In genomic region chr7:449249-450019, GRCh38 we compare ENCODE assay signal across 17 cellular contexts.
A peak's percentile ranks its signal among the peaks of the same experiment; 100 is the strongest.
DNase-seq lines count a peak whose midpoint lies in the region; ATAC-seq and TF ChIP-seq lines count a peak whose summit lies in the region.
"Had no signal": no experiment of that assay in that cellular context is flagged by ENCODE, and none has a peak within 500 bp of the region (broad histone marks: within the 10 kb centered on the region; RNA-seq: fewer than 3 reads in every experiment).

No MANE protein-coding gene starts in this region.

- H3K4me3 Mint-ChIP-seq in activated T-cell treated with anti-CD3 and anti-CD28 coated beads, Interleukin-2, amount 50 U/mL, for 24 hours, result no peak overlapping the region
- peak overlapping the region in 4 of 7 donors; percentile 22 to 34 (median 28) for H3K4me3 Mint-ChIP-seq in CD8-positive, alpha-beta memory T cell
- no peak overlapping the region for H3K4me3 Mint-ChIP-seq in WTC11
- peak overlapping the region in 1 of 8 donors; percentile 36 for H3K4me3 Mint-ChIP-seq in CD4-positive, alpha-beta memory T cell
- H3K4me3 Mint-ChIP-seq: B cell, H9, IgD-negative memory B cell had no signal

- no peak overlapping the region for H3K27ac ChIP-seq in CD8-positive, alpha-beta memory T cell (ENCODE audit: low read depth, low read length)
- no peak overlapping the region for H3K27ac ChIP-seq in lower lobe of right lung
- H3K27ac ChIP-seq in tibial artery, result no peak overlapping the region
- H3K27ac ChIP-seq in CD4-positive, alpha-beta memory T cell (ENCODE audit: low read depth, low read length), result no peak overlapping the region
- H3K27ac ChIP-seq: 22Rv1 had no signal

- ATAC-seq in WTC11, result no peak
- no peak for ATAC-seq in lower lobe of right lung

- no peak for TF ChIP-seq CTCF in WTC11 (IDR thresholded peaks at IDR 0.05)
- no peak for TF ChIP-seq CTCF in lower lobe of right lung (IDR thresholded peaks at IDR 0.05)
- no peak for TF ChIP-seq CTCF in tibial artery (IDR thresholded peaks at IDR 0.05)

- H3K27me3 ChIP-seq in CD8-positive, alpha-beta memory T cell (ENCODE audit: insufficient read depth, low read length, poor library complexity, severe bottlenecking), result peaks cover 6% of the 10 kb centered on the region
- peaks cover 18% of the 10 kb centered on the region for H3K27me3 ChIP-seq in lower lobe of right lung (ENCODE audit: low read depth)
- H3K27me3 ChIP-seq in tibial artery, result no peaks in the 10 kb centered on the region
- no peaks in the 10 kb centered on the region for H3K27me3 ChIP-seq in CD4-positive, alpha-beta memory T cell (ENCODE audit: insufficient read depth, low read length)

- peak overlapping the region; percentile 30 for H3K27ac Mint-ChIP-seq in activated T-cell treated with anti-CD3 and anti-CD28 coated beads, Interleukin-2, amount 50 U/mL, for 24 hours
- peak overlapping the region in 3 of 8 donors; percentile 38 to 95 (median 54) for H3K27ac Mint-ChIP-seq in CD8-positive, alpha-beta memory T cell
- H3K27ac Mint-ChIP-seq in WTC11, result no peak overlapping the region; the same call in 1 of the 2 replicates
- peak overlapping the region in 1 of 7 donors; percentile 42 for H3K27ac Mint-ChIP-seq in CD4-positive, alpha-beta memory T cell
- H3K27ac Mint-ChIP-seq: B cell, H9, IgD-negative memory B cell had no signal

- POLR2A ChIA-PET in CD8-positive, alpha-beta memory T cell (lab: Charles Lee), result interaction anchor here (0.5 to 0.6 kb wide), 2 partner anchors 341 to 525 kb away, joined by 3 to 4 read pairs; no protein-coding TSS in a partner anchor
- POLR2A ChIA-PET in WTC11 (lab: Charles Lee), result interaction anchor here (0.7 kb wide), 1 partner anchor 367 kb away, joined by 6 read pairs; no protein-coding TSS in a partner anchor
- POLR2A ChIA-PET in CD4-positive, alpha-beta memory T cell (lab: Charles Lee; ENCODE audit: partially characterized antibody), result no interaction called here

- no peaks in the 10 kb centered on the region for H3K9me3 Mint-ChIP-seq in activated T-cell treated with anti-CD3 and anti-CD28 coated beads, Interleukin-2, amount 50 U/mL, for 24 hours
- peaks cover 0 to 3% (median 0%) of the 10 kb centered on the region in 5 donors for H3K9me3 Mint-ChIP-seq in CD8-positive, alpha-beta memory T cell
- H3K9me3 Mint-ChIP-seq in WTC11, result no peaks in the 10 kb centered on the region
- H3K9me3 Mint-ChIP-seq in CD4-positive, alpha-beta memory T cell, result no peaks in the 10 kb centered on the region
- H3K9me3 Mint-ChIP-seq: H9, IgD-negative memory B cell had no signal

- DNase-seq in activated T-cell treated with anti-CD3 and anti-CD28 coated beads, Interleukin-2, amount 50 U/mL, for 24 hours, result no peak
- no peak for DNase-seq in activated T-cell treated with anti-CD3 and anti-CD28 coated beads, Interleukin-2, amount 50 U/mL, for 1 hour
- DNase-seq in CD8-positive, alpha-beta memory T cell, result peak in 1 of 5 donors; percentile 33
- DNase-seq in WTC11 (ENCODE audit: low spot score) (no peak), lower lobe of right lung (peak; percentile 34), NCI-H2081 treated with DMSO at 0.1 percent for 48 hours (lab: John Stamatoyannopoulos, UW) (no peak), tibial artery (no peak)
- no peak for DNase-seq in CD4-positive, alpha-beta memory T cell
- DNase-seq: DMS 273 treated with DMSO at 0.1 percent for 48 hours; H9; NCI-H187; NCI-H446; NK-92 treated with Interleukin-12 subunit alpha and Interleukin-12 subunit beta, amount 100 ng/mL, for 24 hours; OCI-M1 had no signal

- CTCF ChIA-PET in CD8-positive, alpha-beta memory T cell (lab: Charles Lee), result interaction anchor here (1.6 kb wide), 1 partner anchor 17 kb away, joined by 3 read pairs; no protein-coding TSS in a partner anchor
- CTCF ChIA-PET in WTC11 (lab: Charles Lee), result interaction anchor here (0.8 to 1.1 kb wide), 3 partner anchors 91 to 216 kb away, joined by 3 read pairs; no protein-coding TSS in a partner anchor
- CTCF ChIA-PET in CD4-positive, alpha-beta memory T cell (lab: Charles Lee; ENCODE audit: partially characterized antibody), result no interaction called here

- H3K27me3 Mint-ChIP-seq in activated T-cell treated with anti-CD3 and anti-CD28 coated beads, Interleukin-2, amount 50 U/mL, for 24 hours, result peaks cover 17% of the 10 kb centered on the region
- H3K27me3 Mint-ChIP-seq in CD8-positive, alpha-beta memory T cell, result peaks cover 3 to 7% of the 10 kb centered on the region in 2 donors
- peaks cover 29% of the 10 kb centered on the region for H3K27me3 Mint-ChIP-seq in WTC11 (ENCODE audit: low read depth)
- peaks cover 3 to 9% of the 10 kb centered on the region in 2 donors for H3K27me3 Mint-ChIP-seq in CD4-positive, alpha-beta memory T cell

- H3K36me3 ChIP-seq in CD8-positive, alpha-beta memory T cell (ENCODE audit: insufficient read depth, low read length), result no peaks in the 10 kb centered on the region
- H3K36me3 ChIP-seq in lower lobe of right lung (no peaks in the 10 kb centered on the region), tibial artery (no peaks in the 10 kb centered on the region)
- H3K36me3 ChIP-seq in CD4-positive, alpha-beta memory T cell (ENCODE audit: insufficient read depth, low read length), result no peaks in the 10 kb centered on the region

- H3K9me3 ChIP-seq in CD8-positive, alpha-beta memory T cell (ENCODE audit: low read length), result no peaks in the 10 kb centered on the region
- H3K9me3 ChIP-seq in lower lobe of right lung (no peaks in the 10 kb centered on the region), tibial artery (no peaks in the 10 kb centered on the region)
- H3K9me3 ChIP-seq in CD4-positive, alpha-beta memory T cell (ENCODE audit: control insufficient read depth in 1 of 2, low read length in 2 of 2), result no peaks in the 10 kb centered on the region

- no peaks in the 10 kb centered on the region for H3K36me3 Mint-ChIP-seq in activated T-cell treated with anti-CD3 and anti-CD28 coated beads, Interleukin-2, amount 50 U/mL, for 24 hours (ENCODE audit: low read depth)
- H3K36me3 Mint-ChIP-seq in CD8-positive, alpha-beta memory T cell, result no peaks in the 10 kb centered on the region
- no peaks in the 10 kb centered on the region for H3K36me3 Mint-ChIP-seq in WTC11
- H3K36me3 Mint-ChIP-seq in CD4-positive, alpha-beta memory T cell, result no peaks in the 10 kb centered on the region
- H3K36me3 Mint-ChIP-seq: IgD-negative memory B cell had no signal

- H3K4me1 ChIP-seq in CD8-positive, alpha-beta memory T cell (ENCODE audit: insufficient read depth, low read length), result no peaks in the 10 kb centered on the region
- H3K4me1 ChIP-seq in lower lobe of right lung (peaks cover 10% of the 10 kb centered on the region), tibial artery (peaks cover 7 to 29% (median 22%) of the 10 kb centered on the region in 4 donors)
- peaks cover 5% of the 10 kb centered on the region for H3K4me1 ChIP-seq in CD4-positive, alpha-beta memory T cell (ENCODE audit: insufficient read depth, low read length)

- H3K4me3 ChIP-seq in CD8-positive, alpha-beta memory T cell (ENCODE audit: low read length), result no peak overlapping the region
- no peak overlapping the region for H3K4me3 ChIP-seq in lower lobe of right lung
- no peak overlapping the region for H3K4me3 ChIP-seq in tibial artery
- no peak overlapping the region for H3K4me3 ChIP-seq in CD4-positive, alpha-beta memory T cell (ENCODE audit: low read length in 2 of 2)

- peaks cover 18% of the 10 kb centered on the region for H3K4me1 Mint-ChIP-seq in activated T-cell treated with anti-CD3 and anti-CD28 coated beads, Interleukin-2, amount 50 U/mL, for 24 hours (ENCODE audit: low read depth)
- H3K4me1 Mint-ChIP-seq in CD8-positive, alpha-beta memory T cell, result peaks cover 7 to 18% (median 10%) of the 10 kb centered on the region in 3 donors
- peaks cover 23% of the 10 kb centered on the region for H3K4me1 Mint-ChIP-seq in WTC11
- peaks cover 5 to 11% (median 7%) of the 10 kb centered on the region in 4 donors for H3K4me1 Mint-ChIP-seq in CD4-positive, alpha-beta memory T cell

- intact Hi-C loops in lower lobe of right lung (cut with DNase I), result no loop called here
- intact Hi-C loops in tibial artery (cut with DNase I; ENCODE audit: low total_unique reads), result no loop called here
- intact Hi-C loops in CD4-positive, alpha-beta memory T cell (cut with micrococcal nuclease), result no loop called here

TF ChIP-seq in WTC11, 78 proteins besides CTCF, POLR2A, EP300 and RAD21:
- TF ChIP-seq ZNF423 (CRISPR knock-in tag; IDR thresholded peaks at IDR 0.05) (peak; percentile 37; the same call in 1 of the 2 replicates), ATF2 (CRISPR knock-in tag; IDR thresholded peaks at IDR 0.05; ENCODE audit: borderline replicate concordance, low read depth) (no peak), E2F5 (CRISPR knock-in tag; IDR thresholded peaks at IDR 0.05) (no peak)

Comparison
In these comparisons a context has a peak if more than half of its experiments do, and no peak if none do; other contexts are left out.
1. H3K4me3 Mint-ChIP-seq: peak in CD8-positive, alpha-beta memory T cell (4 of 7); none in activated T-cell treated with anti-CD3 and anti-CD28 coated beads, Interleukin-2, amount 50 U/mL, for 24 hours (single experiment) and WTC11 (single experiment).